8 cellular contexts compared by ENCODE assay signal in the genomic region with DNA sequence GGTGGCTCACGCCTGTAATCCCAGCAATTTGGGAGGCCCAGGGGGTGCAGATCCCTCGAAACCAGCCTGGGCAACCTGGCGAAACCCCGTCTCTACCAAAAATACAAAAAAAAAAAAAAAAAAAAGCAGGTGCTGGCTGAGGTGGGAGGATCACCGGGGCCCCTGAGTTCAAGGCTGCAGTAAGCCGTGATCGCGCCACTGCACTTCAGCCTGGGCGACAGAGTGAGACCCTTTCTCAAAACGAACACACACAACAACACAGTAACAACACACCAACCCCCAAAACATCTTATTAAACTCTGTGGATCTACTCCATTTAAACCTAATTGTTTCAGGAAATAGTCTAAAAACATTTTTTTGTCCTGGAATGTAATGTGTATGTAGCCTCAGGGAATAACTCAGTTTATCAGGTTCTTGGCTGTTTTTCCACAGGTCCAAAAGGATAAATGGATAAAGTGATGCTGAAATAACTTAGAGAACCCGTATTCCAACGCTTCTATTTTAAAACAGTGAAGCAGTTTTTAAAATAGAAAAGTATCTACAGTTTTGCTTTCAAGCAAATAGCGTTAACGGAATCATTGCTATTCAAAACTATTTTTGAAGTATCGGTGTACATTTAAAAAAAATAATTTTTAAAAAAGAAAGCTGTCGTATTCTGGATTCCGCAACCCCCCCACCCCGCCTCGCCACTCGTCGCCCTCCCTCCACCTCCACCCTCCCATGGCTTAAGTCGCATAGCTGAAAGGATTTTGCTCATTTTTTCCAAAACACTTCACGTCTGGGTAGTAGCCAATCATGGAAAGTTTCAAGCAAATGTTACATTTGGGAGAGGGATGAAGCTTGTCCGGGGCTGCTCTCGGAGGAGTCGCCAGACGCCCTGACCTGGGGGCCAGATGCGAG. TPM values are rescaled to one million over a fixed set of nuclear protein-coding genes. Genes with fewer than 3 reads are reported as not detected.
A peak's percentile ranks its signal among the peaks of the same experiment; 100 is the strongest.
DNase-seq lines count a peak whose midpoint lies in the region; ATAC-seq, FAIRE-seq and TF ChIP-seq lines count a peak whose summit lies in the region.

No MANE protein-coding gene starts in this region.

- peak overlapping the region; percentile 98 for H3K27ac ChIP-seq in ascending aorta
- peak overlapping the region; percentile 96 to 99 for H3K27ac ChIP-seq in kidney (ENCODE audit: low read depth in 2 of 2, low read length in 2 of 2)

- TF ChIP-seq CTCF in ascending aorta (IDR thresholded peaks at IDR 0.05) (no peak), kidney (IDR thresholded peaks at IDR 0.05; ENCODE audit: borderline replicate concordance, extremely low read depth, insufficient read depth) (no peak)

- peak; percentile 0 for ATAC-seq in GM18505 (IDR thresholded peaks at IDR 0.05; ENCODE audit: unreplicated experiment)

- H3K9me3 ChIP-seq in ascending aorta (no peaks in the 10 kb centered on the region), kidney (ENCODE audit: control insufficient read depth in 1 of 2, low read length in 2 of 2) (no peaks in the 10 kb centered on the region)

- no peaks in the 10 kb centered on the region for H3K27me3 ChIP-seq in ascending aorta

- peak overlapping the region; percentile 92 to 99 for H3K4me3 ChIP-seq in ascending aorta
- H3K4me3 ChIP-seq in kidney (ENCODE audit: low read length in 2 of 2) = peak overlapping the region; percentile 72 to 82

- TF ChIP-seq POLR2A in GM18505 (IDR thresholded peaks at IDR 0.05; ENCODE audit: borderline replicate concordance, extremely low read depth, insufficient read depth, insufficient read length) = no peak

- intact Hi-C loops in ascending aorta (cut with DNase I) (loop anchor here (2.0 to 10.0 kb wide), 3 partner anchors 29 to 1665 kb away; no protein-coding TSS in a partner anchor), kidney (cut with DNase I) (no loop called here)

- FAIRE-seq in kidney (lab: Jason Lieb, UNC) = no peak

- DNase-seq in NCI-H2171 treated with DMSO at 0.1 percent for 48 hours (lab: John Stamatoyannopoulos, UW) = peak; percentile 49
- no peak for DNase-seq in ascending aorta (ENCODE audit: low spot score in 2 of 2)
- DNase-seq in kidney = peak; percentile 62
- DNase-seq in stimulated activated CD4-positive, alpha-beta T cell treated with anti-CD3 and anti-CD28 coated beads, Interleukin-4, amount 100 ng/mL, for 48 hours (ENCODE audit: low read depth in 2 of 2) = peak; percentile 24 to 26
- DNase-seq in GM19240 (ENCODE audit: insufficient read length, low spot score) = no peak
- no peak for DNase-seq in NK-92 (lab: John Stamatoyannopoulos, UW; ENCODE audit: unreplicated experiment)
- DNase-seq in NCI-H2227 (lab: John Stamatoyannopoulos, UW; ENCODE audit: unreplicated experiment) = no peak

- no peaks in the 10 kb centered on the region for H3K36me3 ChIP-seq in ascending aorta
- peaks cover 0 to 6% of the 10 kb centered on the region in 2 donors for H3K36me3 ChIP-seq in kidney (ENCODE audit: control insufficient read depth in 1 of 2, insufficient read depth in 2 of 2, low read length in 2 of 2)

- H3K4me1 ChIP-seq in ascending aorta (peaks cover 0 to 25% of the 10 kb centered on the region in 2 donors), kidney (ENCODE audit: control insufficient read depth in 1 of 2, insufficient read depth in 1 of 2, low read depth in 1 of 2, low read length in 2 of 2) (no peaks in the 10 kb centered on the region)

- peak overlapping the region; percentile 78 to 84 for H3K9ac ChIP-seq in kidney (ENCODE audit: low read length in 2 of 2)

RNA-seq across cellular contexts. Expression of a gene that starts 0.9 kb away (rescaled TPM):
- 132 TPM for total RNA-seq in ascending aorta
- total RNA-seq in kidney = 230 TPM
- 196 TPM for polyA plus RNA-seq in kidney (ENCODE audit: insufficient read depth, low read depth, low replicate concordance)

Comparison
In these comparisons a context has a peak if more than half of its experiments do, and no peak if none do; other contexts are left out.
1. DNase-seq: peak in NCI-H2171 treated with DMSO at 0.1 percent for 48 hours (single experiment), kidney (single experiment) and stimulated activated CD4-positive, alpha-beta T cell treated with anti-CD3 and anti-CD28 coated beads, Interleukin-4, amount 100 ng/mL, for 48 hours (2 of 2); none in ascending aorta (0 of 2), GM19240 (single experiment), NK-92 (single experiment) and NCI-H2227 (single experiment).